Comparison of ENCODE assay signal across 8 cellular contexts in the genomic region with DNA sequence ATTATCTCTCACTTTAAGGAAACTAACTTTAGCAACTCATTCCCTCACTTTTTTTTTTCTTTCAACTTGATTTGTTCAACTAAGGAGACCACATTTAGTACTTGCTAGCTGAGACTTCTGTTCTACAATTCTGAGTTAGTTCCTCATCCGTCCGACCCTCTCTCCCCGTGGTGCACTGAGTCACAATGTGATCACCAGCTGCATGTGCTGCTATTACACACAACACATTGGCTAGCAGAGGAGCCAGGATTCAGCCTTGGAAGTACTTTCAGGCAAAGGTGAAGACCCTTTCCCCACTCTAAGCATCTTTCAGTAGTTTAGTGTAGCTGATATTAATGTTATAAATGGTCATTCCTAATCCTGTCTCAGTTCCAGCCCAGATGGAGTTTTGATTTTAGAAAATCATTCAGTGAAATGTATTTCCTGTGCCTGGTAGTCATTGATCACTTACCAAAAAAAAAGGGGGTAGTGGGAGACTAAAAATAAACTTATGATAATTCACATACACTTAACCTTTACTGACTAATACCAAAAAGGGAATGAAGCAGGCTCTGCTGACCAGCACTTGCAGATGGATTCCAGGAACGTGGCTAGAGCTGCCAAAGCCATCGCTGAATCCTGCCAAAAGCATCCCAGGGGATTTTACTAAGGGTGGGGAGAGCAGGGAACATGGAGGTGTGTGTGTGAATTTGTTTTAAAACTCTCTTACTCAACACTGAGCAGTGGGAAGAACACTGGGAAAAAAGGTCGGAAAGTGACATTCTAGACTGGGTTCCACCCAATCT.
A peak's percentile ranks its signal among the peaks of the same experiment; 100 is the strongest.
DNase-seq lines count a peak whose midpoint lies in the region; ATAC-seq, FAIRE-seq and TF ChIP-seq lines count a peak whose summit lies in the region.

No MANE protein-coding gene starts in this region.

- H3K9me2 ChIP-seq in GM23248 (ENCODE audit: insufficient read depth): no peaks in the 10 kb centered on the region

- peak; percentile 86 for DNase-seq in GM23248
- DNase-seq in RKO (ENCODE audit: low spot score): peak; percentile 71
- peak in 1 of 2 donors; percentile 45 for DNase-seq in foreskin keratinocyte
- DNase-seq in skeletal muscle cell (ENCODE audit: low read depth): peak; percentile 98
- DNase-seq in activated effector memory CD4-positive, alpha-beta T cell treated with anti-CD3 and anti-CD28 coated beads, Interleukin-2, amount 50 U/mL, for 16 hours: no peak
- DNase-seq in frontal cortex (ENCODE audit: low spot score in 2 of 2): no peak
- no peak for DNase-seq in NCI-H1105 treated with DMSO at 0.1 percent for 48 hours (lab: John Stamatoyannopoulos, UW)
- DNase-seq in OCI-M2 (lab: John Stamatoyannopoulos, UW; ENCODE audit: unreplicated experiment): no peak

- no peaks in the 10 kb centered on the region for H4K20me1 ChIP-seq in GM23248 (ENCODE audit: insufficient read depth)

- no peak for FAIRE-seq in frontal cortex (lab: Jason Lieb, UNC)

- no peaks in the 10 kb centered on the region for H3K36me3 ChIP-seq in GM23248 (ENCODE audit: low read depth)

- peak; percentile 84 for ATAC-seq in foreskin keratinocyte

- in situ Hi-C loops in GM23248 (cut with MboI): no loop called here

- peak overlapping the region; percentile 77 for H3K4me2 ChIP-seq in GM23248 (ENCODE audit: unreplicated experiment)

- TF ChIP-seq CTCF in foreskin keratinocyte (conservative IDR thresholded peaks at IDR 0.05): no peak

- peak overlapping the region; percentile 84 for H3K27ac ChIP-seq in GM23248
- no peak overlapping the region for H3K27ac ChIP-seq in foreskin keratinocyte

- H2AFZ ChIP-seq in GM23248: no peak overlapping the region

- H3K9me3 ChIP-seq in GM23248 (ENCODE audit: low read depth): no peaks in the 10 kb centered on the region

- 0 out of 2 replicates have a peak, but pooled peaks cover 5% of the 10 kb centered on the region for H3K79me2 ChIP-seq in GM23248 (ENCODE audit: insufficient read depth)

- 5 to 8% methylated on average over 6 of the region's 6 CpGs for WGBS in GM23248 (ENCODE audit: low coverage in 1 of 2, low lambda C conversion rate in 2 of 2, missing lambda C conversion rate in 2 of 2), 2 experiments

- H3K4me1 ChIP-seq in GM23248 (ENCODE audit: insufficient read depth) (peaks cover 22% of the 10 kb centered on the region), foreskin keratinocyte (peaks cover 11% of the 10 kb centered on the region)

- peaks cover 19% of the 10 kb centered on the region; the same call in 1 of the 2 replicates for H3F3A ChIP-seq in GM23248 (ENCODE audit: insufficient read depth)

- H3K9ac ChIP-seq in GM23248: peak overlapping the region; percentile 66

- H3K4me3 ChIP-seq in GM23248 (peak overlapping the region; percentile 28), skeletal muscle cell (ENCODE audit: low read depth, low read length) (no peak overlapping the region)

- H3K27me3 ChIP-seq in GM23248 (replicated peaks; ENCODE audit: insufficient read depth): no peaks in the 10 kb centered on the region
- H3K27me3 ChIP-seq in foreskin keratinocyte: no peaks in the 10 kb centered on the region

Comparison
In these comparisons a context has a peak if more than half of its experiments do, and no peak if none do; other contexts are left out.
1. DNase-seq: peak in GM23248 (single experiment), RKO (single experiment) and skeletal muscle cell (single experiment); none in activated effector memory CD4-positive, alpha-beta T cell treated with anti-CD3 and anti-CD28 coated beads, Interleukin-2, amount 50 U/mL, for 16 hours (single experiment), frontal cortex (0 of 2), NCI-H1105 treated with DMSO at 0.1 percent for 48 hours (single experiment) and OCI-M2 (single experiment).